30 cellular contexts compared by ENCODE assay signal in the genomic region with DNA sequence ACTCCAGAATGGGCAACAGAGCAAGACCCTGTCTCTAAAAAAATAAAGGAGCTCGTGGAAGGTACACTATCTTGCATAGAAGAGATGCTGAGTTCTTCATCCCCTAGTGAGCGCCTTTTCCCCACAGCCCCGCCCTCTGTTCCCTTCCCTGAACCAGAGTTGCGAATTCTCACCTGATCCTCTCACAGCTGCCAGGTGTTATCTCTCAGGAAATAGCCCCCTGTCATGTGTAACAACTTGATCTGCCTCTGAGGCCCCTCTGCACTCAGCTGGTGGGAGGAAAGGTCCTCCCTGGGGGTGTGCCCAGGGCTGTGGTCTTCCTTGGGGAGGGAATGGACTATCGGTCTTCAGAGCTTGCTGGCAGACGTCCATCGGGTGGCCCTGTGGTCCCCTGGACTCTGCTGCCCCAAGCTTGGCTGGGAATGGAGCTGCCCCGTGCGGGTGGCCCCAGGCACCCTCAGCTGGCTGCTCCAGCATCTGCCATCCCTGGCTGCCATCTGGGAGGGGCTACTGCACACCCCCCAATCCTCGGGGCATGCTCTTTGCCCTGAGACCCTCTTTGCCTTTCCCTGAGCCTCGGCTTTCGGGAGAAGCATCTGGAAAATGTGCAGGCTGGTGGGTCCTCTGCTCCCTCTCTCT.
"Had no signal": no experiment of that assay in that cellular context is flagged by ENCODE, and none has a peak within 500 bp of the region (broad histone marks: within the 10 kb centered on the region; RNA-seq: fewer than 3 reads in every experiment).

No MANE protein-coding gene starts in this region.

- H3K9me3 Mint-ChIP-seq: immature natural killer cell; memory B cell; stimulated activated effector memory CD8-positive, alpha-beta T cell treated with anti-CD3 and anti-CD28 coated beads, Interleukin-12 subunit alpha, Interleukin-12 subunit beta, amount 100 ng/mL, for 72 hours had no signal

- H3K4me3 Mint-ChIP-seq: dendritic cell treated with granulocyte-macrophage colony-stimulating factor and Interleukin-4, amounts not matched to agents 40 ng/mL and 50 ng/mL, for 4 days; immature natural killer cell; memory B cell; naive thymus-derived CD8-positive, alpha-beta T cell; nephron progenitor cell; stimulated activated effector memory CD8-positive, alpha-beta T cell treated with anti-CD3 and anti-CD28 coated beads, Interleukin-12 subunit alpha, Interleukin-12 subunit beta, amount 100 ng/mL, for 72 hours had no signal

- H3K27me3 ChIP-seq: colonic mucosa, foreskin keratinocyte, heart right ventricle, pancreas, thyroid gland, vagina had no signal

- DNase-seq: colonic mucosa; effector CD8-positive, alpha-beta T cell; foreskin keratinocyte; glutamatergic neuron; heart right ventricle; hippocampal formation; immature natural killer cell; islet precursor cell; kidney glomerular epithelial cell; midbrain; naive thymus-derived CD8-positive, alpha-beta T cell; nephron progenitor cell; pancreas; stimulated activated CD4-positive, alpha-beta T cell treated with anti-CD3 and anti-CD28 coated beads, Interleukin-2, amount 100 ng/mL, for 24 hours; stimulated activated CD4-positive, alpha-beta T cell treated with anti-CD3 and anti-CD28 coated beads, Interleukin-4, amount 100 ng/mL, for 24 hours; stimulated activated naive CD4-positive, alpha-beta T cell treated with Interleukin-2 at 50 U/mL for 16 hours; stomach; thyroid gland; trophoblast cell had no signal

- H3K36me3 ChIP-seq: colonic mucosa, esophagus muscularis mucosa, gastroesophageal sphincter, heart right ventricle, neutrophil, pancreas, stomach, thyroid gland, vagina had no signal

- H3K27ac Mint-ChIP-seq: dendritic cell treated with granulocyte-macrophage colony-stimulating factor and Interleukin-4, amounts not matched to agents 40 ng/mL and 50 ng/mL, for 4 days; immature natural killer cell; memory B cell; nephron progenitor cell; stimulated activated effector memory CD8-positive, alpha-beta T cell treated with anti-CD3 and anti-CD28 coated beads, Interleukin-12 subunit alpha, Interleukin-12 subunit beta, amount 100 ng/mL, for 72 hours had no signal

- H3K27ac ChIP-seq: colonic mucosa, esophagus muscularis mucosa, foreskin keratinocyte, gastroesophageal sphincter, heart right ventricle, neutrophil, pancreas, stomach, thyroid gland, vagina had no signal

- H3K4me1 Mint-ChIP-seq: immature natural killer cell, memory B cell had no signal

- H3K4me3 ChIP-seq: colonic mucosa, esophagus muscularis mucosa, gastroesophageal sphincter, heart right ventricle, lung, pancreas, stomach, thyroid gland, vagina had no signal

- H3K36me3 Mint-ChIP-seq: immature natural killer cell; memory B cell; stimulated activated effector memory CD8-positive, alpha-beta T cell treated with anti-CD3 and anti-CD28 coated beads, Interleukin-12 subunit alpha, Interleukin-12 subunit beta, amount 100 ng/mL, for 72 hours had no signal

- FAIRE-seq: endothelial cell of umbilical vein, pancreas had no signal

- H3K4me1 ChIP-seq: colonic mucosa, foreskin keratinocyte had no signal

- H3K9me3 ChIP-seq: colonic mucosa, neutrophil, pancreas, thyroid gland, vagina had no signal

- ATAC-seq: foreskin keratinocyte; gastroesophageal sphincter; heart right ventricle; left lobe of liver; naive thymus-derived CD8-positive, alpha-beta T cell; pancreas; sciatic nerve; stimulated activated effector memory CD8-positive, alpha-beta T cell treated with anti-CD3 and anti-CD28 coated beads, Interleukin-12 subunit alpha, Interleukin-12 subunit beta, amount 100 ng/mL, for 72 hours had no signal
